ENCODE assay signal across 19 cellular contexts in the genomic region with DNA sequence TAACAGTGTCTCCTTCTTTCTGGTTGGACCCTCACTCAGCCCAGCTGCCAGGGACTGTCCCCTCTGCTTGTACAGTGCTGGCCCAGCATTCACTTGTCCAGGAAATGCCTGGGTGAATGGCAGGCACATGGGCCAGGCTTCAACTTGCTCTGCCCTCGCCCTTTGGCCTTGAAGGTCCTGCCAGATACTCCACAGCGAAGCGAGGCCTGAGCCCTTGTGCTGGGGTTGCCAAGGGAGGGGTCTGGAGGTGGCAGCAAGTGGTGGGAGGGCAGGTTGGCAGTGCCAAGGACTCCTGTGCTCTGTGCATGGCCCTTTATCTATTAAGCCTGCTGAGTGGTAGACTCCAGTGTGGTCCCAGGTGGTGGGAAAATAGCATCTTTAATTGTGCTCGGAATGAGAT.
DNase-seq lines count a peak whose midpoint lies in the region; ATAC-seq and TF ChIP-seq lines count a peak whose summit lies in the region.
"Had no signal": no experiment of that assay in that cellular context is flagged by ENCODE, and none has a peak within 500 bp of the region (broad histone marks: within the 10 kb centered on the region; RNA-seq: fewer than 3 reads in every experiment).

No MANE protein-coding gene starts in this region.

- ATAC-seq in Right ventricle myocardium inferior: no peak
- peak; percentile 20 for ATAC-seq in aorta (ENCODE audit: low FRiP score)
- ATAC-seq: GM12878, HCT116 had no signal

- no peak for TF ChIP-seq POLR2A in ovary (IDR thresholded peaks at IDR 0.05)

- TF ChIP-seq CTCF in left ventricle myocardium inferior (IDR thresholded peaks at IDR 0.05; ENCODE audit: borderline replicate concordance) (no peak), ovary (IDR thresholded peaks at IDR 0.05) (no peak), brain microvascular endothelial cell (IDR thresholded peaks at IDR 0.05; ENCODE audit: low read depth, low read length, missing control alignments) (no peak)

- in situ Hi-C loops in brain microvascular endothelial cell (cut with HindIII; ENCODE audit: low pct_ligation_motif_present, low sequenced_read_pairs): no loop called here

- H3K4me3 ChIP-seq in left ventricle myocardium inferior: no peak overlapping the region
- no peak overlapping the region for H3K4me3 ChIP-seq in ovary
- no peak overlapping the region for H3K4me3 ChIP-seq in aorta (ENCODE audit: low read length in 2 of 2)
- H3K4me3 ChIP-seq in brain microvascular endothelial cell (ENCODE audit: low read depth, low read length): no peak overlapping the region
- H3K4me3 ChIP-seq: BLaER1 treated with 17β-estradiol and CSF1 and Interleukin-3, amounts not matched to agents 10 nM and 100 nM; GM12878; GM23338 had no signal

- no peaks in the 10 kb centered on the region for H3K9me3 ChIP-seq in left ventricle myocardium inferior (replicated peaks)
- H3K9me3 ChIP-seq in ovary: no peaks in the 10 kb centered on the region
- no peaks in the 10 kb centered on the region for H3K9me3 ChIP-seq in aorta (ENCODE audit: control insufficient read depth, low read length)
- H3K9me3 ChIP-seq: BLaER1 treated with 17β-estradiol and CSF1 and Interleukin-3, amounts not matched to agents 10 nM and 100 nM had no signal

- intact Hi-C loops in left ventricle myocardium inferior (cut with micrococcal nuclease): no loop called here
- intact Hi-C loops in Right ventricle myocardium inferior (cut with DNase I): no loop called here
- intact Hi-C loops in ovary (cut with DNase I): no loop called here
- intact Hi-C loops in aorta (cut with DNase I): no loop called here

- no peaks in the 10 kb centered on the region for H3K27me3 ChIP-seq in left ventricle myocardium inferior (ENCODE audit: low read depth)
- no peaks in the 10 kb centered on the region for H3K27me3 ChIP-seq in ovary
- H3K27me3 ChIP-seq in aorta (ENCODE audit: control insufficient read depth in 1 of 2, insufficient read depth in 2 of 2, low read length in 1 of 2): no peaks in the 10 kb centered on the region
- peaks cover 8% of the 10 kb centered on the region for H3K27me3 ChIP-seq in brain microvascular endothelial cell (replicated peaks)
- H3K27me3 ChIP-seq: BLaER1 treated with 17β-estradiol and CSF1 and Interleukin-3, amounts not matched to agents 10 nM and 100 nM had no signal

- TF ChIP-seq EP300 in ovary (IDR thresholded peaks at IDR 0.05): no peak

- H3K4me1 ChIP-seq in left ventricle myocardium inferior (peaks cover 76% of the 10 kb centered on the region), ovary (ENCODE audit: insufficient read depth) (peaks cover 23% of the 10 kb centered on the region), aorta (ENCODE audit: control insufficient read depth in 1 of 2, insufficient read depth in 2 of 2, low read length in 2 of 2) (no peaks in the 10 kb centered on the region)

- H3K36me3 ChIP-seq in left ventricle myocardium inferior: no peaks in the 10 kb centered on the region
- no peaks in the 10 kb centered on the region for H3K36me3 ChIP-seq in ovary
- H3K36me3 ChIP-seq in aorta (ENCODE audit: control insufficient read depth in 1 of 2, insufficient read depth in 2 of 2, low read length in 1 of 2): no peaks in the 10 kb centered on the region
- H3K36me3 ChIP-seq in brain microvascular endothelial cell (replicated peaks): no peaks in the 10 kb centered on the region
- H3K36me3 ChIP-seq: BLaER1 treated with 17β-estradiol and CSF1 and Interleukin-3, amounts not matched to agents 10 nM and 100 nM had no signal

- DNase-seq in left ventricle myocardium inferior (no peak), Right ventricle myocardium inferior (ENCODE audit: missing footprints) (no peak), ovary (no peak), aorta (peak in 1 of 2 donors; percentile 47), brain microvascular endothelial cell (no peak)
- DNase-seq in activated effector memory CD4-positive, alpha-beta T cell treated with anti-CD3 and anti-CD28 coated beads, Interleukin-2, amount 50 U/mL, for 16 hours: no peak
- DNase-seq: CD8-positive, alpha-beta memory T cell; DMS53; EL; Kasumi-1; NCI-H1105; NCI-H2171 treated with DMSO at 0.1 percent for 48 hours; NCI-H526 treated with DMSO at 0.1 percent for 48 hours; Right ventricle myocardium superior had no signal

- 73 to 80% (median 75%) methylated on average over 4 of the region's 4 CpGs for WGBS in ovary, 3 donors
- 59 to 76% methylated on average over 4 of the region's 4 CpGs for WGBS in aorta, 2 donors

- peak overlapping the region; percentile 86 for H3K27ac ChIP-seq in left ventricle myocardium inferior (replicated peaks)
- H3K27ac ChIP-seq in cingulate gyrus (ENCODE audit: low read depth, low read length): peak overlapping the region; percentile 29
- peak overlapping the region; percentile 33 to 34 for H3K27ac ChIP-seq in ovary
- no peak overlapping the region for H3K27ac ChIP-seq in aorta (ENCODE audit: low read depth in 1 of 2, low read length in 2 of 2)
- H3K27ac ChIP-seq in brain microvascular endothelial cell: no peak overlapping the region

Comparison
In these comparisons a context has a peak if more than half of its experiments do, and no peak if none do; other contexts are left out.
1. H3K27ac ChIP-seq: peak in left ventricle myocardium inferior (single experiment), cingulate gyrus (single experiment) and ovary (2 of 2); none in aorta (0 of 2) and brain microvascular endothelial cell (single experiment).